In the genomic region with DNA sequence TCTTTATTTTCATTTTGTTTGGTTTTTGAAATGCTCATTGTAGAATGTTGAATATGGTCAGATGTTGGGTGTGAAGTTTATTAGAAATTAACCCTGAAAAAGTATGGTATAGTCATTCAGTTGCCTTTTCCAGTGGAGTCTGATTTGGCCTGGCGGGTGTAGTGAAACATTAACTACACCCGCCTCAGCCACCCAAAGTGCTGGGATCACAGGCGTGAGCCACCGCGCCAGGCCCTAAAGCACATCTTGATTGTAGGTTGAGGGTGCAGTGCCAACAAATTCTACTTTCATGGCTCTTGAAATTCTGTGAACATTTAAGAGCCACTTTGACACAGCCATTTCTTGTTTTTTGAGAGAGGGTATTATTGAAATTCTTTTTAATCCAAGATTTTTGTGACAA, we compare ENCODE assay signal across 28 cellular contexts.
DNase-seq lines count a peak whose midpoint lies in the region; ATAC-seq, FAIRE-seq and TF ChIP-seq lines count a peak whose summit lies in the region.
"Had no signal": no experiment of that assay in that cellular context is flagged by ENCODE, and none has a peak within 500 bp of the region (broad histone marks: within the 10 kb centered on the region; RNA-seq: fewer than 3 reads in every experiment).

No MANE protein-coding gene starts in this region.

- no peak for FAIRE-seq in pancreas (lab: Jason Lieb, UNC)
- FAIRE-seq: H54 had no signal

- CTCF ChIA-PET in A673 (lab: Charles Lee): no interaction called here

- H3K27me3 ChIP-seq in A673 (replicated peaks; ENCODE audit: insufficient read depth, low read depth, low read length, poor library complexity) (no peaks in the 10 kb centered on the region), pancreas (no peaks in the 10 kb centered on the region)
- H3K27me3 ChIP-seq: cardiac muscle cell, foreskin keratinocyte, testis had no signal

- TF ChIP-seq CTCF in A673 (conservative IDR thresholded peaks at IDR 0.05; ENCODE audit: low read depth, low read length) (no peak), pancreas (IDR thresholded peaks at IDR 0.05) (no peak)

- intact Hi-C loops in A673 (cut with micrococcal nuclease; ENCODE audit: unreplicated experiment): no loop called here
- intact Hi-C loops in pancreas (cut with DNase I): no loop called here

- H3K9me3 Mint-ChIP-seq in activated naive CD8-positive, alpha-beta T cell treated with anti-CD3 and anti-CD28 coated beads, Interleukin-2, amount 50 U/mL, for 24 hours: no peaks in the 10 kb centered on the region

- no peak overlapping the region for H3K27ac Mint-ChIP-seq in activated naive CD8-positive, alpha-beta T cell treated with anti-CD3 and anti-CD28 coated beads, Interleukin-2, amount 50 U/mL, for 24 hours
- H3K27ac Mint-ChIP-seq: activated CD8-positive, alpha-beta T cell treated with anti-CD3 and anti-CD28 coated beads for 36 hours; activated T-helper 17 cell treated with anti-CD3 and anti-CD28 coated beads, Interleukin-2, amount 50 U/mL, for 72 hours; B cell; CD8-positive, alpha-beta memory T cell; stimulated activated naive B cell treated with anti-CD40 and anti-IgM and Interleukin-4, amounts not matched to agents 10 μg/mL and 1 μg/mL and 100 μg/mL, for 72 hours; T-helper 17 cell had no signal

- POLR2A ChIA-PET in A673 (lab: Charles Lee; ENCODE audit: low non-redundant PET): no interaction called here

- peak overlapping the region; percentile 73 for H3K27ac ChIP-seq in A673 (ENCODE audit: low read depth, low read length, poor library complexity, severe bottlenecking)
- H3K27ac ChIP-seq in pancreas: peak overlapping the region in 1 of 4 donors; percentile 49
- H3K27ac ChIP-seq: cardiac muscle cell, foreskin keratinocyte, RWPE1, testis had no signal

- 63 to 76% methylated on average over 5 of the region's 5 CpGs for WGBS in pancreas, 2 donors

- no peaks in the 10 kb centered on the region for H3K4me1 Mint-ChIP-seq in activated naive CD8-positive, alpha-beta T cell treated with anti-CD3 and anti-CD28 coated beads, Interleukin-2, amount 50 U/mL, for 24 hours
- H3K4me1 Mint-ChIP-seq: activated T-helper 17 cell treated with anti-CD3 and anti-CD28 coated beads, Interleukin-2, amount 50 U/mL, for 72 hours; B cell; CD8-positive, alpha-beta memory T cell; stimulated activated naive B cell treated with anti-CD40 and anti-IgM and Interleukin-4, amounts not matched to agents 10 μg/mL and 1 μg/mL and 100 μg/mL, for 72 hours; T-helper 17 cell had no signal

- DNase-seq in A673 (ENCODE audit: low spot score) (no peak), NCI-H69 (lab: John Stamatoyannopoulos, UW) (peak; percentile 34), kidney tubule cell (ENCODE audit: low spot score) (peak; percentile 81), pancreas (peak in 4 of 6 donors; percentile 17 to 39 (median 32)), NCI-H82 treated with DMSO at 0.1 percent for 48 hours (lab: John Stamatoyannopoulos, UW; ENCODE audit: unreplicated experiment) (no peak), NCI-H187 treated with DMSO at 0.1 percent for 48 hours (lab: John Stamatoyannopoulos, UW) (no peak), DMS53 treated with DMSO at 0.1 percent for 48 hours (lab: John Stamatoyannopoulos, UW; ENCODE audit: unreplicated experiment) (no peak)
- no peak for DNase-seq in activated naive CD8-positive, alpha-beta T cell treated with anti-CD3 and anti-CD28 coated beads, Interleukin-2, amount 50 U/mL, for 24 hours
- DNase-seq: activated CD4-positive, CD25-positive, alpha-beta regulatory T cell treated with anti-CD3 and anti-CD28 coated beads, Interleukin-2, amount 50 U/mL, for 72 hours; activated CD8-positive, alpha-beta T cell treated with anti-CD3 and anti-CD28 coated beads for 36 hours; activated naive CD4-positive, alpha-beta T cell treated with anti-CD3 and anti-CD28 coated beads, Interleukin-2, amount 50 U/mL, for 16 hours; CD8-positive, alpha-beta memory T cell; GDM1; NCI-H2081; posterior cingulate gyrus; stimulated activated CD4-positive, alpha-beta T cell treated with anti-CD3 and anti-CD28 coated beads, Interleukin-15, amount 100 ng/mL, for 24 hours; stimulated activated naive B cell treated with anti-CD40 and anti-IgM and Interleukin-4, amounts not matched to agents 10 μg/mL and 1 μg/mL and 100 μg/mL, for 72 hours; T-helper 17 cell; testis had no signal

- H3K4me1 ChIP-seq in A673 (ENCODE audit: insufficient read depth, low read length, poor library complexity, severe bottlenecking): peaks cover 54% of the 10 kb centered on the region
- H3K4me1 ChIP-seq in pancreas: peaks cover 0 to 8% (median 0%) of the 10 kb centered on the region in 3 donors
- H3K4me1 ChIP-seq: testis had no signal

- no peak overlapping the region for H3K4me3 Mint-ChIP-seq in activated naive CD8-positive, alpha-beta T cell treated with anti-CD3 and anti-CD28 coated beads, Interleukin-2, amount 50 U/mL, for 24 hours
- H3K4me3 Mint-ChIP-seq: activated CD8-positive, alpha-beta T cell treated with anti-CD3 and anti-CD28 coated beads for 36 hours; activated T-helper 17 cell treated with anti-CD3 and anti-CD28 coated beads, Interleukin-2, amount 50 U/mL, for 72 hours; B cell; CD8-positive, alpha-beta memory T cell; nephron; stimulated activated naive B cell treated with anti-CD40 and anti-IgM and Interleukin-4, amounts not matched to agents 10 μg/mL and 1 μg/mL and 100 μg/mL, for 72 hours; T-helper 17 cell had no signal

- no peaks in the 10 kb centered on the region for H3K27me3 Mint-ChIP-seq in activated naive CD8-positive, alpha-beta T cell treated with anti-CD3 and anti-CD28 coated beads, Interleukin-2, amount 50 U/mL, for 24 hours
- H3K27me3 Mint-ChIP-seq: activated CD8-positive, alpha-beta T cell treated with anti-CD3 and anti-CD28 coated beads for 36 hours; activated T-helper 17 cell treated with anti-CD3 and anti-CD28 coated beads, Interleukin-2, amount 50 U/mL, for 72 hours; B cell; CD8-positive, alpha-beta memory T cell; stimulated activated naive B cell treated with anti-CD40 and anti-IgM and Interleukin-4, amounts not matched to agents 10 μg/mL and 1 μg/mL and 100 μg/mL, for 72 hours; T-helper 17 cell had no signal

- no peak overlapping the region for H3K4me3 ChIP-seq in A673 (ENCODE audit: low read depth, low read length, poor library complexity, severe bottlenecking)
- no peak overlapping the region for H3K4me3 ChIP-seq in pancreas
- H3K4me3 ChIP-seq: cardiac muscle cell, SK-N-MC, testis had no signal

- ATAC-seq in pancreas: peak; percentile 60 to 83 (median 72)
- no peak for ATAC-seq in activated naive CD8-positive, alpha-beta T cell treated with anti-CD3 and anti-CD28 coated beads, Interleukin-2, amount 50 U/mL, for 24 hours
- ATAC-seq: activated CD8-positive, alpha-beta T cell treated with anti-CD3 and anti-CD28 coated beads for 36 hours; activated T-helper 17 cell treated with anti-CD3 and anti-CD28 coated beads, Interleukin-2, amount 50 U/mL, for 72 hours; foreskin keratinocyte; sciatic nerve; stimulated activated naive B cell treated with anti-CD40 and anti-IgM and Interleukin-4, amounts not matched to agents 10 μg/mL and 1 μg/mL and 100 μg/mL, for 72 hours; T-helper 17 cell had no signal

- H3K9me3 ChIP-seq in A673 (ENCODE audit: low read depth, low read length, poor library complexity, severe bottlenecking) (peaks cover 6% of the 10 kb centered on the region), pancreas (no peaks in the 10 kb centered on the region)
- H3K9me3 ChIP-seq: testis had no signal

- no TSS peak for BruUV-seq in A673 (replicated peaks; lab: Mats Ljungman, UMichigan)

- H3K36me3 Mint-ChIP-seq in activated naive CD8-positive, alpha-beta T cell treated with anti-CD3 and anti-CD28 coated beads, Interleukin-2, amount 50 U/mL, for 24 hours (ENCODE audit: low read depth): no peaks in the 10 kb centered on the region
- H3K36me3 Mint-ChIP-seq: CD8-positive, alpha-beta memory T cell; stimulated activated naive B cell treated with anti-CD40 and anti-IgM and Interleukin-4, amounts not matched to agents 10 μg/mL and 1 μg/mL and 100 μg/mL, for 72 hours had no signal

- H3K36me3 ChIP-seq in A673 (ENCODE audit: insufficient read depth, low read length, poor library complexity, severe bottlenecking) (no peaks in the 10 kb centered on the region), pancreas (no peaks in the 10 kb centered on the region)
- H3K36me3 ChIP-seq: cardiac muscle cell had no signal

Comparison
In these comparisons a context has a peak if more than half of its experiments do, and no peak if none do; other contexts are left out.
1. DNase-seq: peak in NCI-H69 (single experiment), kidney tubule cell (single experiment) and pancreas (4 of 6); none in A673 (single experiment), NCI-H82 treated with DMSO at 0.1 percent for 48 hours (single experiment), activated naive CD8-positive, alpha-beta T cell treated with anti-CD3 and anti-CD28 coated beads, Interleukin-2, amount 50 U/mL, for 24 hours (single experiment), NCI-H187 treated with DMSO at 0.1 percent for 48 hours (single experiment) and DMS53 treated with DMSO at 0.1 percent for 48 hours (single experiment).